9 cellular contexts compared by ENCODE assay signal in genomic region chr19:18420931-18421330, GRCh38. TPM values are rescaled to one million over a fixed set of nuclear protein-coding genes. Genes with fewer than 3 reads are reported as not detected.
A peak's percentile ranks its signal among the peaks of the same experiment; 100 is the strongest.
DNase-seq lines count a peak whose midpoint lies in the region; ATAC-seq and TF ChIP-seq lines count a peak whose summit lies in the region.
"Had no signal": no experiment of that assay in that cellular context is flagged by ENCODE, and none has a peak within 500 bp of the region (broad histone marks: within the 10 kb centered on the region; RNA-seq: fewer than 3 reads in every experiment).

No MANE protein-coding gene starts in this region.

- intact Hi-C loops in CD8-positive, alpha-beta T cell (cut with DNase I, micrococcal nuclease): no loop called here
- intact Hi-C loops in PC-3 (cut with micrococcal nuclease): no loop called here

- in situ Hi-C loops in GM13976 (cut with MboI; ENCODE audit: low sequenced_read_pairs, unreplicated experiment): no loop called here

- no peaks in the 10 kb centered on the region for H3K9me3 ChIP-seq in CD8-positive, alpha-beta T cell (ENCODE audit: low read length)
- no peaks in the 10 kb centered on the region for H3K9me3 ChIP-seq in PC-3 (ENCODE audit: low read length)
- H3K9me3 ChIP-seq in effector memory CD4-positive, alpha-beta T cell (ENCODE audit: control insufficient read depth, low read length): no peaks in the 10 kb centered on the region

- H3K4me3 Mint-ChIP-seq in CD8-positive, alpha-beta T cell: peak overlapping the region; percentile 84

- H3K27me3 ChIP-seq in CD8-positive, alpha-beta T cell (ENCODE audit: insufficient read depth, low read length): no peaks in the 10 kb centered on the region
- H3K27me3 ChIP-seq in PC-3 (ENCODE audit: low read length): no peaks in the 10 kb centered on the region
- no peaks in the 10 kb centered on the region for H3K27me3 ChIP-seq in effector memory CD4-positive, alpha-beta T cell (replicated peaks; ENCODE audit: control insufficient read depth, insufficient read depth, low read length, poor library complexity, severe bottlenecking)

- no TSS peak for BruUV-seq in PC-3 (replicated peaks; lab: Mats Ljungman, UMichigan)

- peak overlapping the region; percentile 66 for H3K27ac Mint-ChIP-seq in CD8-positive, alpha-beta T cell

- H3K9me3 Mint-ChIP-seq in CD8-positive, alpha-beta T cell: no peaks in the 10 kb centered on the region

- POLR2A ChIA-PET in CD8-positive, alpha-beta T cell (lab: Charles Lee): interaction anchor here (0.9 to 3.3 kb wide), 5 partner anchors 13 to 140 kb away, joined by 3 to 21 read pairs (median 3); partner anchors contain the start of gene JUND
- POLR2A ChIA-PET in PC-3 (lab: Charles Lee; ENCODE audit: unreplicated experiment): interaction anchor here (1.0 kb wide), 1 partner anchor 139 kb away, joined by 3 read pairs; the partner anchor contains the start of gene JUND

- no peaks in the 10 kb centered on the region for H3F3A ChIP-seq in PC-3 (ENCODE audit: low read length, unreplicated experiment)

- H3K79me2 ChIP-seq in PC-3 (ENCODE audit: low read length): peaks cover 51% of the 10 kb centered on the region

- TF ChIP-seq CTCF in CD8-positive, alpha-beta T cell (IDR thresholded peaks at IDR 0.05): no peak
- TF ChIP-seq CTCF in PC-3 (conservative IDR thresholded peaks at IDR 0.05; ENCODE audit: low read depth, low read length) (no peak), GM13976 (IDR thresholded peaks at IDR 0.05; ENCODE audit: borderline replicate concordance, control extremely low read depth, extremely low read depth, insufficient read depth, missing control alignments) (no peak)

- no peak for ATAC-seq in CD8-positive, alpha-beta T cell
- ATAC-seq in PC-3 (no peak), HG03521 (IDR thresholded peaks at IDR 0.05; ENCODE audit: unreplicated experiment) (no peak)

- peaks cover 75% of the 10 kb centered on the region for H3K4me1 Mint-ChIP-seq in CD8-positive, alpha-beta T cell (ENCODE audit: low read depth)

- H3K4me2 ChIP-seq in PC-3 (ENCODE audit: low read length): peak overlapping the region; percentile 99

- no peak for DNase-seq in CD8-positive, alpha-beta T cell
- DNase-seq in PC-3 (no peak), retina (peak; percentile 17), cerebellar cortex (ENCODE audit: low spot score) (no peak), NCI-H1694 treated with DMSO at 0.1 percent for 48 hours (lab: John Stamatoyannopoulos, UW) (no peak), GM13976 (ENCODE audit: low spot score) (no peak)
- DNase-seq in effector memory CD4-positive, alpha-beta T cell: no peak
- DNase-seq: stimulated activated CD4-positive, alpha-beta T cell treated with anti-CD3 and anti-CD28 coated beads, Interleukin-15, amount 100 ng/mL, for 24 hours had no signal

- H2AFZ ChIP-seq in PC-3 (ENCODE audit: low read length): no peak overlapping the region

- peaks cover 11% of the 10 kb centered on the region; the same call in 1 of the 2 replicates for H4K20me1 ChIP-seq in PC-3 (ENCODE audit: low read length)

- peaks cover 77% of the 10 kb centered on the region for H3K4me1 ChIP-seq in CD8-positive, alpha-beta T cell (ENCODE audit: insufficient read depth, low read length)
- peaks cover 37% of the 10 kb centered on the region for H3K4me1 ChIP-seq in PC-3 (ENCODE audit: insufficient read depth, low read length)
- peaks cover 93% of the 10 kb centered on the region for H3K4me1 ChIP-seq in effector memory CD4-positive, alpha-beta T cell (ENCODE audit: control insufficient read depth, insufficient read depth, low read length, poor library complexity, severe bottlenecking)

- peak overlapping the region; percentile 55 for H3K4me3 ChIP-seq in CD8-positive, alpha-beta T cell (ENCODE audit: low read depth, low read length)
- peak overlapping the region; percentile 91 for H3K4me3 ChIP-seq in PC-3 (ENCODE audit: low read length)
- peak overlapping the region; percentile 59 for H3K4me3 ChIP-seq in effector memory CD4-positive, alpha-beta T cell (ENCODE audit: insufficient read depth, low read depth, low read length, poor library complexity, severe bottlenecking)

- CTCF ChIA-PET in CD8-positive, alpha-beta T cell (lab: Charles Lee): interaction anchor here (2.1 to 13.7 kb wide), 2 partner anchors 10 to 29 kb away, joined by 8 to 160 read pairs; no protein-coding TSS in a partner anchor
- CTCF ChIA-PET in PC-3 (lab: Charles Lee): interaction anchor here (0.5 to 0.7 kb wide), 2 partner anchors 92 to 231 kb away, joined by 3 read pairs; no protein-coding TSS in a partner anchor

- no peaks in the 10 kb centered on the region for H3K36me3 ChIP-seq in CD8-positive, alpha-beta T cell (ENCODE audit: insufficient read depth, low read length)
- no peaks in the 10 kb centered on the region for H3K36me3 ChIP-seq in PC-3 (ENCODE audit: low read depth, low read length)
- H3K36me3 ChIP-seq in effector memory CD4-positive, alpha-beta T cell (ENCODE audit: control insufficient read depth, insufficient read depth, low read length): no peaks in the 10 kb centered on the region

- peaks cover 14% of the 10 kb centered on the region for H3K27me3 Mint-ChIP-seq in CD8-positive, alpha-beta T cell (ENCODE audit: low read depth)

- no peak overlapping the region for H3K27ac ChIP-seq in CD8-positive, alpha-beta T cell (ENCODE audit: low read depth, low read length)
- no peak overlapping the region for H3K27ac ChIP-seq in PC-3 (ENCODE audit: low read length)
- peak overlapping the region; percentile 73 for H3K27ac ChIP-seq in effector memory CD4-positive, alpha-beta T cell (ENCODE audit: insufficient read depth, low read length, poor library complexity, severe bottlenecking)

- no peaks in the 10 kb centered on the region for H3K9me2 ChIP-seq in PC-3 (replicated peaks; ENCODE audit: low read length)

- no peaks in the 10 kb centered on the region for H3K36me3 Mint-ChIP-seq in CD8-positive, alpha-beta T cell

- no peak overlapping the region for H3K9ac ChIP-seq in PC-3 (ENCODE audit: low read length)

RNA-seq across cellular contexts. Expression of gene SSBP4, which starts 1.7 kb away (rescaled TPM):
- total RNA-seq in CD8-positive, alpha-beta T cell: 10 to 100 TPM; 49.9 to 58.2 TPM
- 97.5 and 99.9 TPM in 2 replicates for total RNA-seq in PC-3 (2014; rRNA removed)

RNA-seq across cellular contexts. Expression of gene ISYNA1, which starts 17.0 kb away (rescaled TPM):
- 10 to 100 TPM; 54.5 to 54.7 TPM for total RNA-seq in CD8-positive, alpha-beta T cell
- total RNA-seq in PC-3 (2014; rRNA removed): 19.4 TPM in 2 replicates

RNA-seq across cellular contexts. Expression of gene LRRC25, which starts 23.5 kb away (rescaled TPM):
- under 1 TPM in 1 of 2 experiments, not detected in 1; 0.22 TPM for total RNA-seq in CD8-positive, alpha-beta T cell
- total RNA-seq in PC-3 (2014; rRNA removed): not detected in 2 replicates

RNA-seq across cellular contexts. Expression of gene GDF15, which starts 35.0 kb away (rescaled TPM):
- not detected for total RNA-seq in CD8-positive, alpha-beta T cell
- total RNA-seq in PC-3 (2014; rRNA removed): 84.3 and 105 TPM in 2 replicates
